ENCODE assay signal across 1 cellular context in genomic region chr2:61855178-61855523, GRCh38.
TF ChIP-seq lines count a peak whose summit lies in the region.

No MANE protein-coding gene starts in this region.

TF ChIP-seq in HCT116, 20 proteins besides CTCF, POLR2A, EP300 and RAD21 (continued from another document):
- TF ChIP-seq, protein P1, sequence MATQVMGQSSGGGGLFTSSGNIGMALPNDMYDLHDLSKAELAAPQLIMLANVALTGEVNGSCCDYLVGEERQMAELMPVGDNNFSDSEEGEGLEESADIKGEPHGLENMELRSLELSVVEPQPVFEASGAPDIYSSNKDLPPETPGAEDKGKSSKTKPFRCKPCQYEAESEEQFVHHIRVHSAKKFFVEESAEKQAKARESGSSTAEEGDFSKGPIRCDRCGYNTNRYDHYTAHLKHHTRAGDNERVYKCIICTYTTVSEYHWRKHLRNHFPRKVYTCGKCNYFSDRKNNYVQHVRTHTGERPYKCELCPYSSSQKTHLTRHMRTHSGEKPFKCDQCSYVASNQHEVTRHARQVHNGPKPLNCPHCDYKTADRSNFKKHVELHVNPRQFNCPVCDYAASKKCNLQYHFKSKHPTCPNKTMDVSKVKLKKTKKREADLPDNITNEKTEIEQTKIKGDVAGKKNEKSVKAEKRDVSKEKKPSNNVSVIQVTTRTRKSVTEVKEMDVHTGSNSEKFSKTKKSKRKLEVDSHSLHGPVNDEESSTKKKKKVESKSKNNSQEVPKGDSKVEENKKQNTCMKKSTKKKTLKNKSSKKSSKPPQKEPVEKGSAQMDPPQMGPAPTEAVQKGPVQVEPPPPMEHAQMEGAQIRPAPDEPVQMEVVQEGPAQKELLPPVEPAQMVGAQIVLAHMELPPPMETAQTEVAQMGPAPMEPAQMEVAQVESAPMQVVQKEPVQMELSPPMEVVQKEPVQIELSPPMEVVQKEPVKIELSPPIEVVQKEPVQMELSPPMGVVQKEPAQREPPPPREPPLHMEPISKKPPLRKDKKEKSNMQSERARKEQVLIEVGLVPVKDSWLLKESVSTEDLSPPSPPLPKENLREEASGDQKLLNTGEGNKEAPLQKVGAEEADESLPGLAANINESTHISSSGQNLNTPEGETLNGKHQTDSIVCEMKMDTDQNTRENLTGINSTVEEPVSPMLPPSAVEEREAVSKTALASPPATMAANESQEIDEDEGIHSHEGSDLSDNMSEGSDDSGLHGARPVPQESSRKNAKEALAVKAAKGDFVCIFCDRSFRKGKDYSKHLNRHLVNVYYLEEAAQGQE (IDR thresholded peaks at IDR 0.05; ENCODE audit: low read depth), result no peak
- TF ChIP-seq JUND (IDR thresholded peaks at IDR 0.05) (no peak), FOSL1 (IDR thresholded peaks at IDR 0.05; ENCODE audit: low read depth) (no peak), SIN3A (IDR thresholded peaks at IDR 0.05; ENCODE audit: low read depth) (no peak), YY1 (IDR thresholded peaks at IDR 0.05; ENCODE audit: extremely low read depth, insufficient replicate concordance, low read depth, low read length) (no peak), ELF1 (IDR thresholded peaks at IDR 0.05; ENCODE audit: borderline replicate concordance, low read depth) (no peak), CBX3 (IDR thresholded peaks at IDR 0.05; ENCODE audit: low read depth) (no peak), TCF7L2 (IDR thresholded peaks at IDR 0.05; ENCODE audit: borderline replicate concordance, extremely low read depth, insufficient read depth, insufficient read length) (no peak), EZH2 (IDR thresholded peaks at IDR 0.05) (no peak), CEBPB (IDR thresholded peaks at IDR 0.05; ENCODE audit: low read depth) (no peak)
- TF ChIP-seq, protein P2, sequence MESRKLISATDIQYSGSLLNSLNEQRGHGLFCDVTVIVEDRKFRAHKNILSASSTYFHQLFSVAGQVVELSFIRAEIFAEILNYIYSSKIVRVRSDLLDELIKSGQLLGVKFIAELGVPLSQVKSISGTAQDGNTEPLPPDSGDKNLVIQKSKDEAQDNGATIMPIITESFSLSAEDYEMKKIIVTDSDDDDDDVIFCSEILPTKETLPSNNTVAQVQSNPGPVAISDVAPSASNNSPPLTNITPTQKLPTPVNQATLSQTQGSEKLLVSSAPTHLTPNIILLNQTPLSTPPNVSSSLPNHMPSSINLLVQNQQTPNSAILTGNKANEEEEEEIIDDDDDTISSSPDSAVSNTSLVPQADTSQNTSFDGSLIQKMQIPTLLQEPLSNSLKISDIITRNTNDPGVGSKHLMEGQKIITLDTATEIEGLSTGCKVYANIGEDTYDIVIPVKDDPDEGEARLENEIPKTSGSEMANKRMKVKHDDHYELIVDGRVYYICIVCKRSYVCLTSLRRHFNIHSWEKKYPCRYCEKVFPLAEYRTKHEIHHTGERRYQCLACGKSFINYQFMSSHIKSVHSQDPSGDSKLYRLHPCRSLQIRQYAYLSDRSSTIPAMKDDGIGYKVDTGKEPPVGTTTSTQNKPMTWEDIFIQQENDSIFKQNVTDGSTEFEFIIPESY (IDR thresholded peaks at IDR 0.05; ENCODE audit: extremely low read depth, insufficient replicate concordance, low read length), result no peak
